Comparison of ENCODE assay signal across 7 cellular contexts in genomic region chr4:7803992-7804758, GRCh38.
A peak's percentile ranks its signal among the peaks of the same experiment; 100 is the strongest.
DNase-seq lines count a peak whose midpoint lies in the region; ATAC-seq and TF ChIP-seq lines count a peak whose summit lies in the region.

No MANE protein-coding gene starts in this region.

- H3K27ac ChIP-seq in HUES48 (ENCODE audit: low read depth, low read length) = no peak overlapping the region
- H3K27ac ChIP-seq in RWPE1 = peak overlapping the region; percentile 90
- H3K27ac ChIP-seq in gastroesophageal sphincter = peak overlapping the region in 3 of 4 donors; percentile 80 to 85 (median 80)
- H3K27ac ChIP-seq in osteoblast (ENCODE audit: low read depth, low read length) = peak overlapping the region; percentile 80
- H3K27ac ChIP-seq in thoracic aorta = no peak overlapping the region

- peaks cover 20% of the 10 kb centered on the region for H4K20me1 ChIP-seq in osteoblast (ENCODE audit: insufficient read depth, low read length)

- H3K27me3 ChIP-seq in HUES48 (ENCODE audit: control insufficient read depth, insufficient read depth, low read length) (no peaks in the 10 kb centered on the region), gastroesophageal sphincter (no peaks in the 10 kb centered on the region), osteoblast (ENCODE audit: insufficient read depth, low read length) (no peaks in the 10 kb centered on the region), thoracic aorta (replicated peaks; ENCODE audit: insufficient read depth) (no peaks in the 10 kb centered on the region)

- H3K36me3 ChIP-seq in HUES48 (ENCODE audit: control insufficient read depth, insufficient read depth, low read length) (peaks cover 12% of the 10 kb centered on the region), gastroesophageal sphincter (peaks cover 0 to 38% of the 10 kb centered on the region in 2 donors), osteoblast (ENCODE audit: insufficient read depth, low read length) (peaks cover 88% of the 10 kb centered on the region), thoracic aorta (peaks cover 7% of the 10 kb centered on the region)

- peaks cover 76% of the 10 kb centered on the region for H3K79me2 ChIP-seq in osteoblast (ENCODE audit: insufficient read depth, low read length)

- no peak overlapping the region for H3K4me2 ChIP-seq in osteoblast (ENCODE audit: insufficient read depth, low read length)

- no peak for TF ChIP-seq POLR2A in gastroesophageal sphincter (IDR thresholded peaks at IDR 0.05)

- CTCF ChIA-PET in RWPE1 (lab: Yijun Ruan, JAX) = interaction anchor here (0.6 to 2.7 kb wide), 11 partner anchors 11 to 959 kb away, joined by 3 to 23 read pairs (median 4); no protein-coding TSS in a partner anchor

- POLR2A ChIA-PET in RWPE1 (lab: Yijun Ruan, JAX; ENCODE audit: low non-redundant PET) = no interaction called here

- H3K9me3 ChIP-seq in HUES48 (ENCODE audit: control insufficient read depth, insufficient read depth, low read length) = no peaks in the 10 kb centered on the region
- no peaks in the 10 kb centered on the region for H3K9me3 ChIP-seq in gastroesophageal sphincter
- peaks cover 14% of the 10 kb centered on the region for H3K9me3 ChIP-seq in osteoblast (ENCODE audit: low read depth, low read length)
- no peaks in the 10 kb centered on the region for H3K9me3 ChIP-seq in thoracic aorta

- H3K4me3 ChIP-seq in HUES48 (ENCODE audit: low read depth, low read length) (no peak overlapping the region), gastroesophageal sphincter (no peak overlapping the region), osteoblast (ENCODE audit: insufficient read depth, low read length) (no peak overlapping the region), thoracic aorta (no peak overlapping the region)

- H3K9ac ChIP-seq in HUES48 (ENCODE audit: low read depth, low read length) = peak overlapping the region; percentile 9; the same call in 1 of the 2 replicates

- peak; percentile 93 for TF ChIP-seq CTCF in GM12872 (IDR thresholded peaks at IDR 0.05; ENCODE audit: insufficient read depth, low read depth, low read length)
- peak; percentile 93 for TF ChIP-seq CTCF in RWPE1 (conservative IDR thresholded peaks at IDR 0.05; ENCODE audit: low read depth)
- TF ChIP-seq CTCF in gastroesophageal sphincter (IDR thresholded peaks at IDR 0.05) = peak; percentile 90 to 94 (median 92)
- peak; percentile 98 for TF ChIP-seq CTCF in osteoblast (IDR thresholded peaks at IDR 0.05; ENCODE audit: extremely low read depth, low read depth, low read length)
- TF ChIP-seq CTCF in thoracic aorta (IDR thresholded peaks at IDR 0.05) = peak; percentile 93

- H2AFZ ChIP-seq in osteoblast (ENCODE audit: low read length) = no peak overlapping the region

- DNase-seq in RWPE1 (ENCODE audit: low spot score) (peak; percentile 64), osteoblast (ENCODE audit: insufficient read length, low spot score, missing footprints) (peak; percentile 87), thoracic aorta (ENCODE audit: low spot score) (no peak)
- DNase-seq in activated effector memory CD4-positive, alpha-beta T cell treated with anti-CD3 and anti-CD28 coated beads, Interleukin-2, amount 50 U/mL, for 16 hours = peak; percentile 93

- 43 to 48% methylated on average over 6 to 16 of the region's 16 CpGs for WGBS in gastroesophageal sphincter (ENCODE audit: low coverage in 1 of 2), 2 donors

- ATAC-seq in gastroesophageal sphincter = peak; percentile 44
- ATAC-seq in thoracic aorta (ENCODE audit: insufficient number of reproducible peaks, low FRiP score, low read depth) = peak; percentile 39

- peaks cover 34% of the 10 kb centered on the region for H3K4me1 ChIP-seq in HUES48 (ENCODE audit: control insufficient read depth, insufficient read depth, low read length)
- H3K4me1 ChIP-seq in gastroesophageal sphincter = peaks cover 14 to 65% (median 33%) of the 10 kb centered on the region in 3 donors
- peaks cover 43% of the 10 kb centered on the region for H3K4me1 ChIP-seq in osteoblast (ENCODE audit: insufficient read depth, low read length)
- peaks cover 21 to 49% of the 10 kb centered on the region in 2 donors for H3K4me1 ChIP-seq in thoracic aorta (ENCODE audit: control insufficient read depth in 1 of 2, low read depth in 2 of 2)

- TF ChIP-seq EP300 in gastroesophageal sphincter (IDR thresholded peaks at IDR 0.05) = no peak

Comparison
In these comparisons a context has a peak if more than half of its experiments do, and no peak if none do; other contexts are left out.
1. H3K27ac ChIP-seq: peak in RWPE1 (single experiment), gastroesophageal sphincter (3 of 4) and osteoblast (single experiment); none in HUES48 (single experiment) and thoracic aorta (0 of 2).
2. Peak in every context shown above with its lines, with median percentiles within 50 percentile points of each other: CTCF ChIP-seq.